14 cellular contexts compared by ENCODE assay signal in the genomic region with DNA sequence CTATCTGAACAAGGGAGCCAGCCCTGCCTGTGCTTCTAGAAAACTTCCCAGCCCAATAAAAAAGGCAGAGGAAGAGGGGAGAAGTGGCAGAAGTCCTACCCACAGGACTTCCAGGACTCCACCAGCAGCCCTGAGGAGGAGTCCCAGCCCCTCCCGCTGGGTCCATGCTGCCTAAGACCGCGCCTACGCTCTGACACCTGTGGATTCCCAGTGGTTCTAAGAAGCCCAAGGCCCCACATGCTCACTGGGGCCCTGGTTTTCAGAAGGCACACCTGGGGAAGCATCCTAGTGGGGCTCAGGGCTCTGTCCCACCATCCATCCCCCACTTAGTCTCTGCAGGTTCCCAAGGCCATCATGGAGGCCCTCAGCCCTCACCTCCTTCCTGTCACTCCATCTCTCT. TPM values are rescaled to one million over a fixed set of nuclear protein-coding genes. Genes with fewer than 3 reads are reported as not detected.
DNase-seq lines count a peak whose midpoint lies in the region; ATAC-seq, FAIRE-seq and TF ChIP-seq lines count a peak whose summit lies in the region.
"Had no signal": no experiment of that assay in that cellular context is flagged by ENCODE, and none has a peak within 500 bp of the region (broad histone marks: within the 10 kb centered on the region; RNA-seq: fewer than 3 reads in every experiment).

No MANE protein-coding gene starts in this region.

- peaks cover 97% of the 10 kb centered on the region for H4K20me1 ChIP-seq in astrocyte (ENCODE audit: insufficient read depth, low read length)

- no peaks in the 10 kb centered on the region for H3K9me3 Mint-ChIP-seq in activated CD4-positive, alpha-beta T cell treated with anti-CD3 and anti-CD28 coated beads, Interleukin-2, amount 10 ng/mL, durations not matched to agents 24 days and 14 days
- no peaks in the 10 kb centered on the region for H3K9me3 Mint-ChIP-seq in astrocyte (ENCODE audit: unreplicated experiment)

- no peaks in the 10 kb centered on the region for H3K27me3 Mint-ChIP-seq in activated CD4-positive, alpha-beta T cell treated with anti-CD3 and anti-CD28 coated beads, Interleukin-2, amount 10 ng/mL, durations not matched to agents 24 days and 14 days
- no peaks in the 10 kb centered on the region for H3K27me3 Mint-ChIP-seq in astrocyte (ENCODE audit: low read depth, unreplicated experiment)

- WGBS in transverse colon (ENCODE audit: low coverage in 1 of 2), 2 donors, result 88% methylated on average over 4 of the region's 4 CpGs; no CpG with 5 or more reads in 1 of the 2 donors

- H3K27me3 ChIP-seq in astrocyte (ENCODE audit: insufficient read depth, low read length) (no peaks in the 10 kb centered on the region), mucosa of stomach (ENCODE audit: control insufficient read depth, insufficient read depth, low read length) (no peaks in the 10 kb centered on the region), transverse colon (no peaks in the 10 kb centered on the region), upper lobe of right lung (no peaks in the 10 kb centered on the region), lower lobe of right lung (ENCODE audit: low read depth) (no peaks in the 10 kb centered on the region)
- H3K27me3 ChIP-seq: cardiac muscle cell had no signal

- H3K79me2 ChIP-seq in astrocyte (ENCODE audit: insufficient read depth, low read length), result peaks cover 100% of the 10 kb centered on the region

- TF ChIP-seq EP300 in transverse colon (IDR thresholded peaks at IDR 0.05; ENCODE audit: low read depth), result no peak

- peak overlapping the region; percentile 18 for H3K27ac Mint-ChIP-seq in activated CD4-positive, alpha-beta T cell treated with anti-CD3 and anti-CD28 coated beads, Interleukin-2, amount 10 ng/mL, durations not matched to agents 24 days and 14 days
- H3K27ac Mint-ChIP-seq in astrocyte (ENCODE audit: unreplicated experiment), result peak overlapping the region; percentile 87

- no peak overlapping the region for H3K4me3 Mint-ChIP-seq in activated CD4-positive, alpha-beta T cell treated with anti-CD3 and anti-CD28 coated beads, Interleukin-2, amount 10 ng/mL, durations not matched to agents 24 days and 14 days
- H3K4me3 Mint-ChIP-seq in astrocyte (ENCODE audit: unreplicated experiment), result peak overlapping the region; percentile 45

- H3K27ac ChIP-seq in astrocyte (ENCODE audit: low read depth, low read length) (peak overlapping the region; percentile 10), transverse colon (peak overlapping the region; percentile 93 to 99 (median 96)), upper lobe of right lung (no peak overlapping the region), lower lobe of right lung (no peak overlapping the region)
- H3K27ac ChIP-seq: cardiac muscle cell had no signal

- peaks cover 10% of the 10 kb centered on the region for H3K36me3 ChIP-seq in astrocyte (ENCODE audit: insufficient read depth, low read length)
- H3K36me3 ChIP-seq in mucosa of stomach (ENCODE audit: control insufficient read depth, insufficient read depth, low read length), result no peaks in the 10 kb centered on the region
- no peaks in the 10 kb centered on the region for H3K36me3 ChIP-seq in transverse colon
- H3K36me3 ChIP-seq in upper lobe of right lung, result no peaks in the 10 kb centered on the region
- no peaks in the 10 kb centered on the region for H3K36me3 ChIP-seq in lower lobe of right lung
- H3K36me3 ChIP-seq: cardiac muscle cell had no signal

- intact Hi-C loops in activated CD4-positive, alpha-beta T cell treated with anti-CD3 and anti-CD28 coated beads, Interleukin-2, amount 10 ng/mL, durations not matched to agents 24 days and 14 days (cut with micrococcal nuclease), result no loop called here
- intact Hi-C loops in transverse colon (cut with DNase I; ENCODE audit: low total_unique reads) (no loop called here), upper lobe of right lung (cut with DNase I) (no loop called here), lower lobe of right lung (cut with DNase I) (no loop called here)

- no peak for FAIRE-seq in astrocyte (lab: Jason Lieb, UNC)
- FAIRE-seq: D721Med had no signal

- ATAC-seq in HG03175 (IDR thresholded peaks at IDR 0.05; ENCODE audit: unreplicated experiment), result no peak
- no peak for ATAC-seq in upper lobe of right lung
- no peak for ATAC-seq in lower lobe of right lung

- TF ChIP-seq POLR2A in transverse colon (IDR thresholded peaks at IDR 0.05), result no peak

- peak overlapping the region; percentile 4 for H3K4me2 ChIP-seq in astrocyte (ENCODE audit: low read length)

- TF ChIP-seq CTCF in astrocyte (IDR thresholded peaks at IDR 0.05; ENCODE audit: insufficient read depth, low read depth, low read length), result no peak
- TF ChIP-seq CTCF in transverse colon (IDR thresholded peaks at IDR 0.05), result no peak
- TF ChIP-seq CTCF in upper lobe of right lung (IDR thresholded peaks at IDR 0.05), result no peak
- TF ChIP-seq CTCF in lower lobe of right lung (IDR thresholded peaks at IDR 0.05), result no peak

- peak overlapping the region; percentile 9 for H3K9ac ChIP-seq in astrocyte (ENCODE audit: low read length)
- H3K9ac ChIP-seq in mucosa of stomach (ENCODE audit: low read length), result peak overlapping the region; percentile 33

- H3K4me1 ChIP-seq in astrocyte (ENCODE audit: insufficient read depth, low read length) (peaks cover 94% of the 10 kb centered on the region), mucosa of stomach (ENCODE audit: control insufficient read depth, insufficient read depth, low read length) (peaks cover 84% of the 10 kb centered on the region), transverse colon (peaks cover 75 to 94% (median 90%) of the 10 kb centered on the region in 4 donors), upper lobe of right lung (peaks cover 76% of the 10 kb centered on the region), lower lobe of right lung (peaks cover 88% of the 10 kb centered on the region)

- H3K4me3 ChIP-seq in astrocyte (ENCODE audit: insufficient read depth, low read depth, low read length) (no peak overlapping the region), mucosa of stomach (ENCODE audit: low read length) (no peak overlapping the region), transverse colon (no peak overlapping the region), upper lobe of right lung (no peak overlapping the region), lower lobe of right lung (no peak overlapping the region)
- H3K4me3 ChIP-seq: cardiac muscle cell had no signal

- no peak overlapping the region for H2AFZ ChIP-seq in astrocyte (ENCODE audit: low read depth, low read length)

- peaks cover 20% of the 10 kb centered on the region for H3K4me1 Mint-ChIP-seq in activated CD4-positive, alpha-beta T cell treated with anti-CD3 and anti-CD28 coated beads, Interleukin-2, amount 10 ng/mL, durations not matched to agents 24 days and 14 days
- H3K4me1 Mint-ChIP-seq in astrocyte (ENCODE audit: low read depth, unreplicated experiment), result peaks cover 95% of the 10 kb centered on the region

- no peaks in the 10 kb centered on the region for H3K9me3 ChIP-seq in astrocyte (ENCODE audit: insufficient read depth, low read depth, low read length)
- H3K9me3 ChIP-seq in mucosa of stomach (ENCODE audit: control insufficient read depth, low read length), result no peaks in the 10 kb centered on the region
- no peaks in the 10 kb centered on the region for H3K9me3 ChIP-seq in transverse colon
- no peaks in the 10 kb centered on the region for H3K9me3 ChIP-seq in upper lobe of right lung
- no peaks in the 10 kb centered on the region for H3K9me3 ChIP-seq in lower lobe of right lung

- H3K36me3 Mint-ChIP-seq in activated CD4-positive, alpha-beta T cell treated with anti-CD3 and anti-CD28 coated beads, Interleukin-2, amount 10 ng/mL, durations not matched to agents 24 days and 14 days (ENCODE audit: low read depth), result no peaks in the 10 kb centered on the region
- peaks cover 41% of the 10 kb centered on the region for H3K36me3 Mint-ChIP-seq in astrocyte (ENCODE audit: low read depth, unreplicated experiment)

- no peak for DNase-seq in activated CD4-positive, alpha-beta T cell treated with anti-CD3 and anti-CD28 coated beads, Interleukin-2, amount 10 ng/mL, durations not matched to agents 24 days and 14 days
- no peak for DNase-seq in activated CD4-positive, alpha-beta T cell treated with anti-CD3 and anti-CD28 coated beads, Interleukin-2, amount 50 U/mL, for 48 hours
- no peak for DNase-seq in astrocyte (ENCODE audit: low read depth)
- DNase-seq in transverse colon, result no peak
- DNase-seq in upper lobe of right lung, result no peak
- no peak for DNase-seq in lower lobe of right lung
- DNase-seq: 8988T, activated gamma-delta T cell, NCI-H510A, T-helper 9 cell had no signal

- in situ Hi-C loops in transverse colon (cut with MboI; ENCODE audit: low pct_ligation_motif_present in 1 of 4, low pct_unique_long_range_greater_than_20kb in 1 of 4, low sequenced_read_pairs in 3 of 4), result no loop called here

RNA-seq across cellular contexts. Expression of gene ACTN1, which starts 32.7 kb away (rescaled TPM):
- 44.9 and 52.6 TPM in 2 replicates for total RNA-seq in activated CD4-positive, alpha-beta T cell treated with anti-CD3 and anti-CD28 coated beads, Interleukin-2, amount 10 ng/mL, durations not matched to agents 24 days and 14 days
- total RNA-seq in astrocyte (1,163 and 1,186 TPM in 2 replicates), transverse colon (100 to 1,000 TPM; 127 to 403 (median 197) TPM), upper lobe of right lung (177 TPM), lower lobe of right lung (124 TPM)

Comparison
In these comparisons a context has a peak if more than half of its experiments do, and no peak if none do; other contexts are left out.
1. H3K27ac ChIP-seq: peak in astrocyte (single experiment) and transverse colon (4 of 4); none in upper lobe of right lung (single experiment) and lower lobe of right lung (single experiment).